16 cellular contexts compared by ENCODE assay signal in the genomic region with DNA sequence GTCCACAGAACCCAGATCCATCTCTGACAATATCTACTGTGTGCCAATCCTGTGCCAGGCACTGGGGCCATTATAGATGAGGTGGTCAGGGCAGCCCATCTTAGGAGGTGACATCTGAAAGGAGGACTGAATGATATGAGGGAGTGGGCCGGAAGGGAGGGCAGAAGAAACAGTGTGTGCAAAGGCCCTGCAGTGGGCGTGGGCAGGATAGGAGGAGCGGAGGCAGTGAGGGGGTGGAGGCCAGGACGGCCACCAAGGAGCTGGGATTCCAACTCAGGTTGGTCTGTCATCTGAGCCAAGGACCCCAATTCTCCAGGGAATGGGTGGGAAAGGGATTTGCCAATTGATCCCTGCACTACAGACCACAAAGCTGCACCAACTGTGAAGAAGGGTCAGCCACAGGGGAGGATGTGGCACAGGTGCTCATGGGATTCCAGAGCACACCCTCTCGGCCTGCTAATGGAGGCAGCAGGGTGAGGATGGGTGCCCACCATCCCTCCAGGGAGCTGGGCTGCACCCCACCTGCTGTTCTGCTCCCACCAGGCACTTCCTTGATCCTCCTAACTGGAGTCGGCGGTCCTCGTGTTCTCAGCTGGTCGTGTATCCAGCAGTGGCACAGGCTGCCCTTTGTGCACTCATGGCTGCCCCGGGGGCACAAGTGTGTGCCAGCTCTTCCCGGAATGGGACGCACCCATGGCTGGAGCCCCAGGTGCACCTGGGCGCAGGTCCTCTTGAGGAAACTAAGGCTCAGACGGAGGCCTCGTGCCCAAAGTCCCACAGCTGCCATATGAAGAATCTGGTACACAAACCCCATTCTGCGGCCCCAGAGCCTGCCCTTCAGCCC. TPM values are rescaled to one million over a fixed set of nuclear protein-coding genes. Genes with fewer than 3 reads are reported as not detected.
DNase-seq lines count a peak whose midpoint lies in the region; ATAC-seq, FAIRE-seq and TF ChIP-seq lines count a peak whose summit lies in the region.
"Had no signal": no experiment of that assay in that cellular context is flagged by ENCODE, and none has a peak within 500 bp of the region (broad histone marks: within the 10 kb centered on the region; RNA-seq: fewer than 3 reads in every experiment).

No MANE protein-coding gene starts in this region.

- H3K27ac Mint-ChIP-seq in CD8-positive, alpha-beta memory T cell: peak overlapping the region; percentile 60 to 98 (median 89)
- H3K27ac Mint-ChIP-seq in progenitor cell of endocrine pancreas: peak overlapping the region; percentile 26

- H3K18ac ChIP-seq in H1 (ENCODE audit: extremely low read depth, low read length): no peak overlapping the region

- TF ChIP-seq RAD21 in H1 (IDR thresholded peaks at IDR 0.05 in 1 of 2, conservative IDR thresholded peaks at IDR 0.05 in 1 of 2; ENCODE audit: low read depth in 2 of 2, low read length in 2 of 2): no peak

- H3K79me1 ChIP-seq in H1 (ENCODE audit: low read depth, low read length): peaks cover 38% of the 10 kb centered on the region

- no peak overlapping the region for H3K9ac ChIP-seq in H1 (replicated peaks in 1 of 4; ENCODE audit: extremely low read depth in 1 of 4, low read depth in 3 of 4, low read length in 3 of 4)

- ATAC-seq in Panc1 (no peak), GM19035 (IDR thresholded peaks at IDR 0.05; ENCODE audit: unreplicated experiment) (no peak), GM19463 (IDR thresholded peaks at IDR 0.05; ENCODE audit: unreplicated experiment) (no peak)
- ATAC-seq: pancreas had no signal

- H2BK5ac ChIP-seq in H1 (ENCODE audit: low read depth, low read length): 0 out of 2 replicates have a peak overlapping the region, but pooled peaks have one; percentile 44

- peaks cover 41 to 72% of the 10 kb centered on the region in 2 experiments for H4K20me1 ChIP-seq in H1 (replicated peaks in 1 of 2; ENCODE audit: control insufficient read depth in 1 of 2, insufficient read depth in 2 of 2, low read length in 2 of 2)

- H3K14ac ChIP-seq in H1 (ENCODE audit: insufficient read length): no peak overlapping the region

- no peak overlapping the region for H2BK20ac ChIP-seq in H1 (ENCODE audit: low read length)

- H3K9me3 Mint-ChIP-seq in CD8-positive, alpha-beta memory T cell: no peaks in the 10 kb centered on the region
- no peaks in the 10 kb centered on the region for H3K9me3 Mint-ChIP-seq in progenitor cell of endocrine pancreas (ENCODE audit: low read depth)

- intact Hi-C loops in Panc1 (cut with micrococcal nuclease; ENCODE audit: unreplicated experiment): loop anchor here (10.0 kb wide), 1 partner anchor 208 kb away; the partner anchor contains the start of genes ATPAF2 and GID4

- peak overlapping the region in 4 of 7 donors; percentile 16 to 71 (median 48) for H3K4me3 Mint-ChIP-seq in CD8-positive, alpha-beta memory T cell
- H3K4me3 Mint-ChIP-seq in progenitor cell of endocrine pancreas (ENCODE audit: low read depth): no peak overlapping the region

- H3K4me3 ChIP-seq in CD8-positive, alpha-beta memory T cell (ENCODE audit: low read length): peak overlapping the region; percentile 32
- H3K4me3 ChIP-seq in Panc1 (ENCODE audit: low read depth in 2 of 2, low read length in 2 of 2): no peak overlapping the region
- no peak overlapping the region for H3K4me3 ChIP-seq in H1 (ENCODE audit: extremely low read depth in 1 of 4, insufficient read depth in 2 of 4, low read depth in 3 of 4, low read length in 4 of 4)
- H3K4me3 ChIP-seq in small intestine (ENCODE audit: low read depth in 1 of 2, low read length in 2 of 2): no peak overlapping the region
- H3K4me3 ChIP-seq: pancreas had no signal

- H3K4me1 Mint-ChIP-seq in CD8-positive, alpha-beta memory T cell: peaks cover 45 to 80% (median 59%) of the 10 kb centered on the region in 3 donors
- peaks cover 39% of the 10 kb centered on the region for H3K4me1 Mint-ChIP-seq in progenitor cell of endocrine pancreas (ENCODE audit: low read depth)

- POLR2A ChIA-PET in CD8-positive, alpha-beta memory T cell (lab: Charles Lee): interaction anchor here (1.2 kb wide), 1 partner anchor 9 kb away, joined by 5 read pairs; the partner anchor contains the start of gene SREBF1
- POLR2A ChIA-PET in Panc1 (lab: Charles Lee): interaction anchor here (0.7 to 2.6 kb wide), 3 partner anchors 9 to 11 kb away, joined by 7 to 8 read pairs (median 7); no protein-coding TSS in a partner anchor
- POLR2A ChIA-PET in H1 (lab: Charles Lee; ENCODE audit: partially characterized antibody): interaction anchor here (1.8 to 24.7 kb wide), 5 partner anchors 3 to 33 kb away, joined by 5 to 532 read pairs (median 44); partner anchors contain the start of gene SREBF1

- H3K27me3 ChIP-seq in CD8-positive, alpha-beta memory T cell (ENCODE audit: insufficient read depth, low read length, poor library complexity, severe bottlenecking): no peaks in the 10 kb centered on the region
- H3K27me3 ChIP-seq in Panc1 (ENCODE audit: control insufficient read depth, insufficient read depth, low read length) (no peaks in the 10 kb centered on the region), H1 (replicated peaks in 1 of 4; ENCODE audit: control insufficient read depth in 3 of 4, extremely low read depth in 1 of 4, insufficient read depth in 3 of 4, low read length in 3 of 4) (no peaks in the 10 kb centered on the region; a peak in 1 of 7 replicates), small intestine (ENCODE audit: control insufficient read depth in 2 of 2, insufficient read depth in 2 of 2, low read length in 2 of 2) (no peaks in the 10 kb centered on the region)
- H3K27me3 ChIP-seq: pancreas had no signal

- H3K23ac ChIP-seq in H1 (ENCODE audit: insufficient read length): no peak overlapping the region

- H3K4me1 ChIP-seq in CD8-positive, alpha-beta memory T cell (ENCODE audit: insufficient read depth, low read length): peaks cover 57% of the 10 kb centered on the region
- H3K4me1 ChIP-seq in Panc1 (ENCODE audit: control insufficient read depth, insufficient read depth, low read length) (peaks cover 62% of the 10 kb centered on the region), H1 (replicated peaks in 1 of 4; ENCODE audit: control insufficient read depth in 3 of 4, insufficient read depth in 4 of 4, low read length in 3 of 4) (peaks cover 13 to 36% (median 20%) of the 10 kb centered on the region in 4 experiments), small intestine (ENCODE audit: control insufficient read depth in 2 of 2, insufficient read depth in 1 of 2, low read depth in 1 of 2, low read length in 1 of 2) (peaks cover 13 to 14% of the 10 kb centered on the region in 2 donors)

- peaks cover 20 to 78% of the 10 kb centered on the region in 2 experiments for H3K79me2 ChIP-seq in H1 (ENCODE audit: control insufficient read depth in 1 of 2, insufficient read depth in 2 of 2, low read length in 2 of 2)

- H3K4ac ChIP-seq in H1 (replicated peaks; ENCODE audit: insufficient read length, low read depth, low read length): no peak overlapping the region

- no peak; a peak in 1 of 3 replicates for TF ChIP-seq POLR2A in H1 (IDR thresholded peaks at IDR 0.05; ENCODE audit: control extremely low read depth in 1 of 2, low read depth in 2 of 2, low read length in 2 of 2)

- no peak overlapping the region for H2BK120ac ChIP-seq in H1 (replicated peaks; ENCODE audit: low read depth, low read length)

- FAIRE-seq in H1 (lab: Jason Lieb, UNC) (no peak), small intestine (lab: Jason Lieb, UNC) (no peak)
- FAIRE-seq: H54, HTR-8/SVneo, pancreas had no signal

- H2BK15ac ChIP-seq in H1 (ENCODE audit: low read length): no peak overlapping the region; the same call in 1 of the 2 replicates

- H3K27me3 Mint-ChIP-seq in CD8-positive, alpha-beta memory T cell: peaks cover 0 to 1% of the 10 kb centered on the region in 2 donors
- H3K27me3 Mint-ChIP-seq in progenitor cell of endocrine pancreas: no peaks in the 10 kb centered on the region

- 89% methylated on average over 13 of the region's 16 CpGs; no CpG with 5 or more reads in 1 of the 2 experiments for WGBS in H1 (ENCODE audit: extremely low coverage in 1 of 2, insufficient coverage in 1 of 2, insufficient read length in 1 of 2, insufficient replicate concordance in 2 of 2, low coverage in 1 of 2, low lambda C conversion rate in 2 of 2, missing lambda C conversion rate in 1 of 2), 2 experiments
- 71 to 90% (median 81%) methylated on average over 15 to 16 of the region's 16 CpGs for WGBS in small intestine, 3 donors

- peaks cover 5% of the 10 kb centered on the region for H3K23me2 ChIP-seq in H1 (ENCODE audit: low read depth, low read length)

- no peaks in the 10 kb centered on the region for H3K9me3 ChIP-seq in CD8-positive, alpha-beta memory T cell (ENCODE audit: low read length)
- H3K9me3 ChIP-seq in Panc1 (ENCODE audit: control insufficient read depth, insufficient read depth, low read depth, low read length) (no peaks in the 10 kb centered on the region), H1 (ENCODE audit: insufficient read depth in 2 of 2, low read depth in 1 of 2, low read length in 1 of 2) (no peaks in the 10 kb centered on the region), small intestine (ENCODE audit: control insufficient read depth, low read depth) (no peaks in the 10 kb centered on the region)
- H3K9me3 ChIP-seq: pancreas had no signal

- H4K5ac ChIP-seq in H1 (ENCODE audit: insufficient read length, low read depth, low read length): no peak overlapping the region

- H4K91ac ChIP-seq in H1 (replicated peaks; ENCODE audit: insufficient read length, low read length): no peak overlapping the region

- CTCF ChIA-PET in CD8-positive, alpha-beta memory T cell (lab: Charles Lee): interaction anchor here (0.9 to 1.1 kb wide), 2 partner anchors 9 to 15 kb away, joined by 3 read pairs; no protein-coding TSS in a partner anchor
- CTCF ChIA-PET in Panc1 (lab: Charles Lee): interaction anchor here (0.6 kb wide), 1 partner anchor 15 kb away, joined by 3 read pairs; no protein-coding TSS in a partner anchor
- CTCF ChIA-PET in H1 (lab: Charles Lee; ENCODE audit: partially characterized antibody): interaction anchor here (0.7 to 5.4 kb wide), 17 partner anchors 9 to 147 kb away, joined by 3 to 31 read pairs (median 4); partner anchors contain the start of gene SREBF1

- no peak overlapping the region for H4K8ac ChIP-seq in H1 (ENCODE audit: extremely low read depth, insufficient read depth, low read length)

- TF ChIP-seq CTCF in Panc1 (IDR thresholded peaks at IDR 0.05) (no peak), H1 (IDR thresholded peaks at IDR 0.05; ENCODE audit: control extremely low read depth in 1 of 3, insufficient read depth in 1 of 3, low read depth in 1 of 3, low read length in 3 of 3) (no peak), progenitor cell of endocrine pancreas (IDR thresholded peaks at IDR 0.05; ENCODE audit: unreplicated experiment) (no peak)

- no peak overlapping the region for H2AFZ ChIP-seq in H1 (ENCODE audit: low read length)

- H3K27ac ChIP-seq in CD8-positive, alpha-beta memory T cell (ENCODE audit: low read depth, low read length): peak overlapping the region; percentile 43
- H3K27ac ChIP-seq in Panc1 (ENCODE audit: low read length): peak overlapping the region; percentile 81
- no peak overlapping the region for H3K27ac ChIP-seq in H1 (ENCODE audit: low read depth, low read length)
- H3K27ac ChIP-seq in small intestine (ENCODE audit: low read depth in 1 of 2, low read length in 1 of 2): peak overlapping the region in 1 of 2 donors; percentile 53
- H3K27ac ChIP-seq: pancreas had no signal

- peaks cover 0 to 15% (median 2%) of the 10 kb centered on the region in 3 donors for H3K36me3 Mint-ChIP-seq in CD8-positive, alpha-beta memory T cell
- no peaks in the 10 kb centered on the region for H3K36me3 Mint-ChIP-seq in progenitor cell of endocrine pancreas (ENCODE audit: insufficient read depth)

- no TSS peak for BruUV-seq in Panc1 (replicated peaks; lab: Mats Ljungman, UMichigan)

- in situ Hi-C loops in Panc1 (cut with HindIII; ENCODE audit: low pct_unique_long_range_greater_than_20kb, low sequenced_read_pairs): no loop called here

- no peak overlapping the region for H2AK5ac ChIP-seq in H1 (ENCODE audit: low read depth, low read length)

- no peak for TF ChIP-seq EP300 in H1 (IDR thresholded peaks at IDR 0.05; ENCODE audit: borderline replicate concordance in 1 of 2, low read depth in 2 of 2, low read length in 2 of 2)

- peaks cover 6% of the 10 kb centered on the region for H3K36me3 ChIP-seq in CD8-positive, alpha-beta memory T cell (ENCODE audit: insufficient read depth, low read length)
- peaks cover 2% of the 10 kb centered on the region; the same call in 1 of the 2 replicates for H3K36me3 ChIP-seq in Panc1 (ENCODE audit: control insufficient read depth, insufficient read depth, low read length)
- H3K36me3 ChIP-seq in H1 (ENCODE audit: control insufficient read depth in 2 of 4, insufficient read depth in 4 of 4, low read length in 3 of 4): peaks cover 0 to 11% (median 1%) of the 10 kb centered on the region in 4 experiments; a peak in 5 of 8 replicates
- no peaks in the 10 kb centered on the region for H3K36me3 ChIP-seq in small intestine (ENCODE audit: control insufficient read depth in 2 of 2, insufficient read depth in 2 of 2, low read length in 2 of 2)
- H3K36me3 ChIP-seq: pancreas had no signal

- DNase-seq in CD8-positive, alpha-beta memory T cell: no peak
- DNase-seq in Panc1 (ENCODE audit: low read depth, low spot score): no peak
- no peak for DNase-seq in H1 (ENCODE audit: low read depth in 1 of 2, low spot score in 2 of 2)
- no peak for DNase-seq in progenitor cell of endocrine pancreas (ENCODE audit: low spot score, unreplicated experiment)
- DNase-seq in small intestine: no peak
- DNase-seq in Ammon's horn (ENCODE audit: low spot score): no peak
- DNase-seq: cortex of kidney; NCI-H1105; NCI-H524; SIG-M5; stimulated activated CD4-positive, alpha-beta T cell treated with anti-CD3 and anti-CD28 coated beads, Interleukin-4, amount 100 ng/mL, for 24 hours had no signal

- H3K56ac ChIP-seq in H1 (replicated peaks; ENCODE audit: insufficient read length, low read depth, low read length): no peak overlapping the region

- peak overlapping the region; percentile 65; the same call in 1 of the 2 replicates for H2BK12ac ChIP-seq in H1 (ENCODE audit: low read depth, low read length)

- H3K4me2 ChIP-seq in H1 (ENCODE audit: insufficient read depth in 1 of 2, low read depth in 2 of 2, low read length in 2 of 2): no peak overlapping the region

RNA-seq across cellular contexts. Expression of gene SREBF1, which starts 9.6 kb away (rescaled TPM):
- 10 to 100 TPM; 27.2 to 29.6 TPM for total RNA-seq in CD8-positive, alpha-beta memory T cell
- 16.4 TPM for polyA plus RNA-seq in CD8-positive, alpha-beta memory T cell
- 230 TPM for total RNA-seq in Panc1 (2021; ENCODE audit: unreplicated experiment)
- 434 TPM for polyA plus RNA-seq in Panc1 (2012; ENCODE audit: insufficient read length)
- 69.9 and 70.8 TPM in 2 replicates for total RNA-seq in H1 (2021; fragmentation: NEBNext Ultra II Directional; extraction: Animal tissue kit (Norgen Biotek cat#: 25700))
- polyA plus RNA-seq in H1 (2011; rRNA removed): 28.6 and 64.6 TPM in 2 replicates
- 34.1 TPM for polyA plus RNA-seq in H1 (2011; cell fraction: cytosol; rRNA removed)
- 270 TPM for polyA plus RNA-seq in H1 (2011; cell fraction: nucleus; rRNA removed)
- polyA plus RNA-seq in H1 (2012, experiment 1 of 2): 45.2 to 64.7 TPM (median 53.7 TPM) in 4 replicates
- polyA plus RNA-seq in H1 (2012, experiment 2 of 2): 36.4 TPM
- polyA plus RNA-seq in H1 (2013, experiment 1 of 2): 88.4 TPM
- 76.5 TPM for polyA plus RNA-seq in H1 (2013, experiment 2 of 2)
- 21.0 and 35.5 TPM in 2 replicates for polyA minus RNA-seq in H1 (2011; rRNA and poly(A)+ RNA removed)
- polyA minus RNA-seq in H1 (2011; cell fraction: cytosol; rRNA and poly(A)+ RNA removed): 60.1 TPM
- polyA minus RNA-seq in H1 (2011; cell fraction: nucleus; rRNA and poly(A)+ RNA removed): 90.1 TPM
- 85.0 and 98.9 TPM in 2 replicates for total RNA-seq in progenitor cell of endocrine pancreas
- polyA plus RNA-seq in small intestine: 100 to 1,000 TPM in 2 of 3 donors, 10 to 100 TPM in 1; 99.7 to 155 (median 111) TPM
